In genomic region chr2:186503827-186504606, GRCh38 we compare ENCODE assay signal across 8 cellular contexts. TPM values are rescaled to one million over a fixed set of nuclear protein-coding genes. Genes with fewer than 3 reads are reported as not detected.
DNase-seq lines count a peak whose midpoint lies in the region; ATAC-seq, FAIRE-seq and TF ChIP-seq lines count a peak whose summit lies in the region.

No MANE protein-coding gene starts in this region.

- peak; percentile 59 for ATAC-seq in GM19372 (IDR thresholded peaks at IDR 0.05; ENCODE audit: low read depth, unreplicated experiment)
- peak; percentile 63 for ATAC-seq in T-helper 17 cell
- no peak for ATAC-seq in gastroesophageal sphincter
- no peak for ATAC-seq in thoracic aorta (ENCODE audit: insufficient number of reproducible peaks, low FRiP score, low read depth)

- H3K27me3 ChIP-seq in gastroesophageal sphincter (no peaks in the 10 kb centered on the region), thoracic aorta (replicated peaks; ENCODE audit: insufficient read depth) (no peaks in the 10 kb centered on the region)

- peak; percentile 40 for TF ChIP-seq CTCF in LNCaP clone FGC (IDR thresholded peaks at IDR 0.05; ENCODE audit: control insufficient read depth, extremely low read depth, insufficient read depth)
- peak; percentile 59 to 66 (median 60) for TF ChIP-seq CTCF in gastroesophageal sphincter (IDR thresholded peaks at IDR 0.05)
- TF ChIP-seq CTCF in thoracic aorta (IDR thresholded peaks at IDR 0.05) = peak; percentile 65

- H3K36me3 Mint-ChIP-seq in T-helper 17 cell (ENCODE audit: low read depth) = peaks cover 21% of the 10 kb centered on the region

- peaks cover 15% of the 10 kb centered on the region for H3K4me1 Mint-ChIP-seq in T-helper 17 cell

- no peak overlapping the region for H3K27ac Mint-ChIP-seq in T-helper 17 cell

- DNase-seq in Caki2 (ENCODE audit: low read depth) (peak; percentile 63), LNCaP clone FGC (ENCODE audit: low read depth) (no peak), T-helper 17 cell (no peak), thoracic aorta (ENCODE audit: low spot score) (no peak), putamen (ENCODE audit: low spot score) (no peak), GM12892 (ENCODE audit: insufficient read length) (no peak)

- WGBS in gastroesophageal sphincter (ENCODE audit: low coverage in 1 of 2), 2 donors = 58 to 65% methylated on average over 5 of the region's 5 CpGs

- FAIRE-seq in GM12892 (lab: Jason Lieb, UNC) = no peak

- H3K4me3 Mint-ChIP-seq in T-helper 17 cell = no peak overlapping the region

- H3K4me3 ChIP-seq in LNCaP clone FGC (ENCODE audit: low read depth, low read length) = no peak overlapping the region
- no peak overlapping the region for H3K4me3 ChIP-seq in gastroesophageal sphincter
- no peak overlapping the region for H3K4me3 ChIP-seq in thoracic aorta

- H3K27ac ChIP-seq in gastroesophageal sphincter (no peak overlapping the region), thoracic aorta (no peak overlapping the region)

- H3K9me3 ChIP-seq in T-helper 17 cell (ENCODE audit: control insufficient read depth, low read length, poor library complexity, severe bottlenecking) (no peaks in the 10 kb centered on the region), gastroesophageal sphincter (no peaks in the 10 kb centered on the region), thoracic aorta (no peaks in the 10 kb centered on the region)

- no peak for TF ChIP-seq POLR2A in gastroesophageal sphincter (IDR thresholded peaks at IDR 0.05)
- TF ChIP-seq POLR2A in GM12892 (IDR thresholded peaks at IDR 0.05; ENCODE audit: low read depth, low read length) = no peak

- in situ Hi-C loops in Caki2 (cut with HindIII; ENCODE audit: low pct_unique_long_range_greater_than_20kb, low sequenced_read_pairs) = no loop called here

- TF ChIP-seq EP300 in gastroesophageal sphincter (IDR thresholded peaks at IDR 0.05) = no peak

- H3K27me3 Mint-ChIP-seq in T-helper 17 cell = no peaks in the 10 kb centered on the region

- H3K4me1 ChIP-seq in gastroesophageal sphincter = peaks cover 0 to 10% (median 0%) of the 10 kb centered on the region in 3 donors
- H3K4me1 ChIP-seq in thoracic aorta (ENCODE audit: control insufficient read depth in 1 of 2, low read depth in 2 of 2) = no peaks in the 10 kb centered on the region

- H3K36me3 ChIP-seq in gastroesophageal sphincter = peaks cover 8 to 94% of the 10 kb centered on the region in 2 donors
- peaks cover 34% of the 10 kb centered on the region for H3K36me3 ChIP-seq in thoracic aorta

RNA-seq across cellular contexts. Expression of gene ZC3H15, which starts 18.0 kb away (rescaled TPM):
- total RNA-seq in Caki2 (2014; rRNA removed; shearing (Covaris generic); ENCODE audit: low replicate concordance) = 48.2 and 64.6 TPM in 2 replicates
- total RNA-seq in T-helper 17 cell (100 to 1,000 TPM in 1 of 2 donors, 10 to 100 TPM in 1; 91.9 to 115 TPM), gastroesophageal sphincter (10 to 100 TPM; 46.3 to 74.6 (median 67.4) TPM), thoracic aorta (10 to 100 TPM; 39.9 to 70.2 TPM)
- 75.6 TPM for polyA plus RNA-seq in GM12892 (2012; ENCODE audit: missing spikeins)

Comparison
In these comparisons a context has a peak if more than half of its experiments do, and no peak if none do; other contexts are left out.
1. ATAC-seq: peak in GM19372 (single experiment) and T-helper 17 cell (single experiment); none in gastroesophageal sphincter (single experiment) and thoracic aorta (single experiment).
2. Peak in every context shown above with its lines, with median percentiles within 50 percentile points of each other: CTCF ChIP-seq.